9 cellular contexts compared by ENCODE assay signal in the genomic region with DNA sequence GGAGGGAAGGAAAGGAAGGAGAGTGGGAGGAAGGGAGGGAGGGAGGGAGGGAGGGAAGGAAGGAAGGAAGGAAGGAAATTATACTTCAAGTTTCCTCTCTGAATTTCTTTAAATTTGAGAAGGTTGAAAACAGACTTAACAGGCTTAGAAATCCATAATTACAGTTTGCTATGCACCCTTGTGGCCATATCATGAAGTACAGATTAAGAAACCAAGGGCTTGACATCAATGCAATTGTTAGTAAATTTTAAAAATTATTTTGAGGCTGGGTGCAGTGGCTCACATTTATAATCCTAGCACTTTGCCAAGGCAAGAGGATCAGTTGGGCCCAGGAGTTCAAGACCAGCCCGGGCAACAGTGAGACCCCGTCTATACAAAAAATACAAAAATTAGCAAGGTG. TPM values are rescaled to one million over a fixed set of nuclear protein-coding genes. Genes with fewer than 3 reads are reported as not detected.
DNase-seq lines count a peak whose midpoint lies in the region; ATAC-seq and TF ChIP-seq lines count a peak whose summit lies in the region.
"Had no signal": no experiment of that assay in that cellular context is flagged by ENCODE, and none has a peak within 500 bp of the region (broad histone marks: within the 10 kb centered on the region; RNA-seq: fewer than 3 reads in every experiment).

No MANE protein-coding gene starts in this region.

- H3K4me3 ChIP-seq in Caco-2 (ENCODE audit: low read depth, low read length) (no peak overlapping the region), body of pancreas (no peak overlapping the region)

- DNase-seq in Caco-2 (no peak), KBM-7 (peak; percentile 18), body of pancreas (no peak), mesothelial cell of epicardium (ENCODE audit: low spot score in 2 of 2, unreplicated experiment in 2 of 2) (no peak), NCI-H748 treated with DMSO at 0.1 percent for 48 hours (lab: John Stamatoyannopoulos, UW) (no peak)

- no peaks in the 10 kb centered on the region for H3K4me1 ChIP-seq in Caco-2
- no peaks in the 10 kb centered on the region for H3K4me1 ChIP-seq in body of pancreas

- H3K27me3 Mint-ChIP-seq in Caco-2 (ENCODE audit: insufficient read depth, unreplicated experiment) (no peaks in the 10 kb centered on the region), mesothelial cell of epicardium (ENCODE audit: low read depth) (no peaks in the 10 kb centered on the region)

- H3K4me1 Mint-ChIP-seq in Caco-2 (ENCODE audit: low read depth, unreplicated experiment) = no peaks in the 10 kb centered on the region
- H3K4me1 Mint-ChIP-seq in mesothelial cell of epicardium = no peaks in the 10 kb centered on the region

- H3K27ac Mint-ChIP-seq in Caco-2 (ENCODE audit: unreplicated experiment) (no peak overlapping the region), mesothelial cell of epicardium (no peak overlapping the region)

- intact Hi-C loops in Caco-2 (cut with micrococcal nuclease; ENCODE audit: unreplicated experiment) (no loop called here), body of pancreas (cut with DNase I) (no loop called here)

- H3K36me3 Mint-ChIP-seq in Caco-2 (ENCODE audit: insufficient read depth, unreplicated experiment) = peaks cover 27% of the 10 kb centered on the region
- H3K36me3 Mint-ChIP-seq in mesothelial cell of epicardium = peaks cover 26% of the 10 kb centered on the region

- H3K4me3 Mint-ChIP-seq in Caco-2 (ENCODE audit: unreplicated experiment) = no peak overlapping the region
- H3K4me3 Mint-ChIP-seq in mesothelial cell of epicardium = no peak overlapping the region

- H3K27ac ChIP-seq in body of pancreas = no peak overlapping the region

- in situ Hi-C loops in KBM-7 (cut with MboI; ENCODE audit: low pct_unique_long_range_greater_than_20kb, low sequenced_read_pairs) = no loop called here

- H3K27me3 ChIP-seq in Caco-2 (replicated peaks; ENCODE audit: control insufficient read depth, insufficient read depth, low read length) = no peaks in the 10 kb centered on the region
- no peaks in the 10 kb centered on the region for H3K27me3 ChIP-seq in body of pancreas

- H3K36me3 ChIP-seq in Caco-2 (ENCODE audit: control insufficient read depth, insufficient read depth, low read length) (no peaks in the 10 kb centered on the region), body of pancreas (replicated peaks in 1 of 2; ENCODE audit: insufficient read depth in 1 of 2, low read depth in 2 of 2) (peaks cover 0 to 2% of the 10 kb centered on the region in 2 donors)

- TF ChIP-seq CTCF in Caco-2 (IDR thresholded peaks at IDR 0.05; ENCODE audit: insufficient read depth in 1 of 2, low read depth in 1 of 2, low read length in 1 of 2, severe bottlenecking in 1 of 2, unreplicated experiment in 1 of 2) (peak; percentile 45 to 57), body of pancreas (IDR thresholded peaks at IDR 0.05) (peak in 6 of 7 experiments; percentile 33 to 55 (median 38)), mesothelial cell of epicardium (IDR thresholded peaks at IDR 0.05; ENCODE audit: unreplicated experiment) (peak; percentile 60)

- POLR2A ChIA-PET in Caco-2 (lab: Charles Lee) = no interaction called here

- H3K9me3 Mint-ChIP-seq in Caco-2 (ENCODE audit: unreplicated experiment) (no peaks in the 10 kb centered on the region), mesothelial cell of epicardium (no peaks in the 10 kb centered on the region)

- no TSS peak for BruUV-seq in Caco-2 (replicated peaks; lab: Mats Ljungman, UMichigan)

- CTCF ChIA-PET in Caco-2 (lab: Charles Lee) = interaction anchor here (0.5 kb wide), 1 partner anchor 27 kb away, joined by 3 read pairs; no protein-coding TSS in a partner anchor

- no peak for ATAC-seq in body of pancreas
- ATAC-seq in GM21447 (IDR thresholded peaks at IDR 0.05; ENCODE audit: unreplicated experiment) = no peak
- no peak for ATAC-seq in GM19023 (IDR thresholded peaks at IDR 0.05; ENCODE audit: unreplicated experiment)
- ATAC-seq in GM19463 (IDR thresholded peaks at IDR 0.05; ENCODE audit: unreplicated experiment) = no peak

- no peak for TF ChIP-seq POLR2A in body of pancreas (IDR thresholded peaks at IDR 0.05)

- H3K9me3 ChIP-seq in Caco-2 (no peaks in the 10 kb centered on the region), body of pancreas (no peaks in the 10 kb centered on the region)

- WGBS in body of pancreas, 2 donors = 79 to 84% methylated on average over 2 of the region's 2 CpGs

RNA-seq across cellular contexts. Expression of a gene that starts 14.4 kb away (rescaled TPM):
- total RNA-seq in Caco-2 (2022) = 26.8 and 30.6 TPM in 2 replicates
- 1 to 10 TPM; 9.2 to 9.3 TPM for total RNA-seq in body of pancreas
- 50.2 to 56.6 TPM (median 56.2 TPM) in 3 replicates for total RNA-seq in mesothelial cell of epicardium

RNA-seq across cellular contexts. Expression of a gene that starts 36.0 kb away (rescaled TPM):
- total RNA-seq in Caco-2 (2022) (not detected in 2 replicates), body of pancreas (not detected), mesothelial cell of epicardium (3.8 to 5.0 TPM (median 3.8 TPM) in 3 replicates)
- total RNA-seq: pulmonary artery endothelial cell had no signal

RNA-seq across cellular contexts. Expression of a gene that starts 47.3 kb away (rescaled TPM):
- total RNA-seq in Caco-2 (2022) (93.8 and 96.7 TPM in 2 replicates), body of pancreas (10 to 100 TPM; 33.0 to 56.6 TPM), mesothelial cell of epicardium (138 to 145 TPM (median 143 TPM) in 3 replicates)

RNA-seq across cellular contexts. Expression of a gene that starts 51.0 kb away (rescaled TPM):
- total RNA-seq in Caco-2 (2022) = 0.26 and 0.82 TPM in 2 replicates
- total RNA-seq in body of pancreas = 1 to 10 TPM in 1 of 2 donors, not detected in 1; 8.6 TPM
- total RNA-seq in mesothelial cell of epicardium = 17.7 to 19.9 TPM (median 19.0 TPM) in 3 replicates
